10 cellular contexts compared by ENCODE assay signal in the genomic region with DNA sequence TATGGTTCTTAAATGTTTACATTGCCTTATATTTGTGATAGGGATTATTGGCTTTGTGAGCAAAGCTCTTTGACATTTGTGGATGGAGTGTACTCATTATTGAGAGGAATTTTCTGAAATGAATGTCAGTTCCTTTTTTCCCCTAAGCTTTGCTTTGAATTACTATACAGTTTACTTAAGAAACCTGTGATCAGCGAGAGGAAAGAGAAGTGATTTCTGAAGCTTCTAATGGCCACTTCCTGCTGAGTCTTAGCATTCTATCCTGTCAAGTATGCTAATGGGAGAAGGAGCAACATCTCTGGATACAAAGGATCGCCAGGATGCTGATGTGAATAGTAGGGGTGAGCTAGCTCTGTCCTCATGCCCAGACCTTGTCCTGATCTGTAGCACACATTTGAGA. TPM values are rescaled to one million over a fixed set of nuclear protein-coding genes. Genes with fewer than 3 reads are reported as not detected.
DNase-seq lines count a peak whose midpoint lies in the region; ATAC-seq lines count a peak whose summit lies in the region.
"Had no signal": no experiment of that assay in that cellular context is flagged by ENCODE, and none has a peak within 500 bp of the region (broad histone marks: within the 10 kb centered on the region; RNA-seq: fewer than 3 reads in every experiment).

No MANE protein-coding gene starts in this region.

- H3K36me3 ChIP-seq in NT2/D1 (ENCODE audit: insufficient read depth, insufficient read length, low read length): no peaks in the 10 kb centered on the region

- ATAC-seq in GM21529 (IDR thresholded peaks at IDR 0.05; ENCODE audit: unreplicated experiment) (peak; percentile 63), memory B cell (ENCODE audit: low read depth) (peak; percentile 68)
- ATAC-seq: effector memory CD8-positive, alpha-beta T cell had no signal

- peaks cover 15% of the 10 kb centered on the region; the same call in 1 of the 2 replicates for H3K9me3 ChIP-seq in NT2/D1 (ENCODE audit: insufficient read depth, low read length)

- H3K27me3 ChIP-seq in NT2/D1 (ENCODE audit: insufficient read depth, insufficient read length): no peaks in the 10 kb centered on the region

- no peak overlapping the region for H3K4me3 ChIP-seq in NT2/D1 (ENCODE audit: insufficient read length, low read depth)

- H3K36me3 Mint-ChIP-seq in memory B cell: peaks cover 2% of the 10 kb centered on the region

- DNase-seq in EL: peak; percentile 5
- peak; percentile 48 for DNase-seq in NT2/D1 (ENCODE audit: low read depth, low spot score)
- no peak for DNase-seq in memory B cell (ENCODE audit: low spot score in 2 of 2)
- DNase-seq in AG08395 (ENCODE audit: low spot score): no peak
- DNase-seq in NCI-H2196 (lab: John Stamatoyannopoulos, UW; ENCODE audit: unreplicated experiment): no peak
- no peak for DNase-seq in mucosa of gallbladder (ENCODE audit: low spot score)
- no peak for DNase-seq in activated gamma-delta T cell treated with Interleukin-2 at 50 U/mL for 16 hours
- DNase-seq: effector memory CD8-positive, alpha-beta T cell; NCI-H1417 treated with DMSO at 0.1 percent for 48 hours had no signal

- peaks cover 25% of the 10 kb centered on the region for H3K4me1 Mint-ChIP-seq in memory B cell

- H3K9me3 Mint-ChIP-seq in memory B cell: no peaks in the 10 kb centered on the region
- H3K9me3 Mint-ChIP-seq: effector memory CD8-positive, alpha-beta T cell had no signal

- H3K27me3 Mint-ChIP-seq in memory B cell: no peaks in the 10 kb centered on the region
- H3K27me3 Mint-ChIP-seq: effector memory CD8-positive, alpha-beta T cell had no signal

- peaks cover 4% of the 10 kb centered on the region for H3K4me1 ChIP-seq in NT2/D1 (ENCODE audit: insufficient read depth, insufficient read length)

- no peak overlapping the region for H3K9ac ChIP-seq in NT2/D1 (ENCODE audit: insufficient read length, low read depth)

- H3K4me3 Mint-ChIP-seq in memory B cell: no peak overlapping the region
- H3K4me3 Mint-ChIP-seq: effector memory CD8-positive, alpha-beta T cell had no signal

- no peak overlapping the region for H3K27ac Mint-ChIP-seq in memory B cell

RNA-seq across cellular contexts. Expression of gene MGAT5, which starts 47.8 kb away (rescaled TPM):
- total RNA-seq in mucosa of gallbladder: 152 TPM

Comparison
In these comparisons a context has a peak if more than half of its experiments do, and no peak if none do; other contexts are left out.
1. DNase-seq: peak in EL (single experiment) and NT2/D1 (single experiment); none in memory B cell (0 of 2), AG08395 (single experiment), NCI-H2196 (single experiment), mucosa of gallbladder (single experiment) and activated gamma-delta T cell treated with Interleukin-2 at 50 U/mL for 16 hours (single experiment).